Comparison of ENCODE assay signal across 27 cellular contexts in genomic region chr6:168683621-168684020, GRCh38.
DNase-seq lines count a peak whose midpoint lies in the region; ATAC-seq and TF ChIP-seq lines count a peak whose summit lies in the region.
"Had no signal": no experiment of that assay in that cellular context is flagged by ENCODE, and none has a peak within 500 bp of the region (broad histone marks: within the 10 kb centered on the region; RNA-seq: fewer than 3 reads in every experiment).

No MANE protein-coding gene starts in this region.

- intact Hi-C loops in sciatic nerve (cut with DNase I) (no loop called here), thyroid gland (cut with DNase I) (no loop called here), aorta (cut with DNase I) (no loop called here)

- no peak overlapping the region for H3K4me3 ChIP-seq in SJCRH30
- H3K4me3 ChIP-seq in ectodermal cell (ENCODE audit: insufficient read depth, low read depth, low read length) = no peak overlapping the region
- no peak overlapping the region for H3K4me3 ChIP-seq in thyroid gland (replicated peaks in 1 of 3)
- H3K4me3 ChIP-seq in aorta (ENCODE audit: low read length in 2 of 2) = no peak overlapping the region
- H3K4me3 ChIP-seq: heart left ventricle, psoas muscle, vagina had no signal

- H3K36me3 Mint-ChIP-seq in nephron (ENCODE audit: low read depth) = no peaks in the 10 kb centered on the region
- H3K36me3 Mint-ChIP-seq: activated naive CD8-positive, alpha-beta T cell treated with anti-CD3 and anti-CD28 coated beads, Interleukin-2, amount 10 ng/mL, durations not matched to agents 7 days and 5 days; natural killer cell treated with Interleukin-12 subunit alpha and Interleukin-12 subunit beta and Interleukin-15 and Interleukin-18, amount 100 ng/mL, for 72 hours; stimulated activated effector memory CD8-positive, alpha-beta T cell treated with anti-CD3 and anti-CD28 coated beads, Interleukin-12 subunit alpha, Interleukin-12 subunit beta, amount 100 ng/mL, for 72 hours had no signal

- H3K4me1 ChIP-seq in SJCRH30 = no peaks in the 10 kb centered on the region
- H3K4me1 ChIP-seq in ectodermal cell (ENCODE audit: control insufficient read depth, insufficient read depth, low read length) = peaks cover 21% of the 10 kb centered on the region
- peaks cover 0 to 1% of the 10 kb centered on the region in 2 donors for H3K4me1 ChIP-seq in thyroid gland
- no peaks in the 10 kb centered on the region for H3K4me1 ChIP-seq in aorta (ENCODE audit: control insufficient read depth in 1 of 2, insufficient read depth in 2 of 2, low read length in 2 of 2)
- H3K4me1 ChIP-seq: heart left ventricle, psoas muscle, vagina had no signal

- peaks cover 44% of the 10 kb centered on the region for H3K4me1 Mint-ChIP-seq in nephron
- H3K4me1 Mint-ChIP-seq: activated CD4-positive, alpha-beta memory T cell treated with anti-CD3 and anti-CD28 coated beads, Interleukin-2, amount 10 ng/mL, durations not matched to agents 7 days and 5 days; activated naive CD8-positive, alpha-beta T cell treated with anti-CD3 and anti-CD28 coated beads, Interleukin-2, amount 10 ng/mL, durations not matched to agents 7 days and 5 days; stimulated activated effector memory CD8-positive, alpha-beta T cell treated with anti-CD3 and anti-CD28 coated beads, Interleukin-12 subunit alpha, Interleukin-12 subunit beta, amount 100 ng/mL, for 72 hours had no signal

- no peak overlapping the region for H3K4me3 Mint-ChIP-seq in nephron
- H3K4me3 Mint-ChIP-seq: activated CD4-positive, alpha-beta memory T cell treated with anti-CD3 and anti-CD28 coated beads, Interleukin-2, amount 10 ng/mL, durations not matched to agents 7 days and 5 days; activated naive CD8-positive, alpha-beta T cell treated with anti-CD3 and anti-CD28 coated beads, Interleukin-2, amount 10 ng/mL, durations not matched to agents 7 days and 5 days; mesothelial cell of epicardium; natural killer cell treated with Interleukin-12 subunit alpha and Interleukin-12 subunit beta and Interleukin-15 and Interleukin-18, amount 100 ng/mL, for 72 hours; stimulated activated effector memory CD8-positive, alpha-beta T cell treated with anti-CD3 and anti-CD28 coated beads, Interleukin-12 subunit alpha, Interleukin-12 subunit beta, amount 100 ng/mL, for 72 hours had no signal

- peaks cover 27% of the 10 kb centered on the region for H3K27me3 Mint-ChIP-seq in nephron (ENCODE audit: low read depth)
- H3K27me3 Mint-ChIP-seq: activated naive CD8-positive, alpha-beta T cell treated with anti-CD3 and anti-CD28 coated beads, Interleukin-2, amount 10 ng/mL, durations not matched to agents 7 days and 5 days had no signal

- no peaks in the 10 kb centered on the region for H3K9me3 ChIP-seq in SJCRH30 (replicated peaks)
- no peaks in the 10 kb centered on the region for H3K9me3 ChIP-seq in ectodermal cell (ENCODE audit: control insufficient read depth, low read length)
- H3K9me3 ChIP-seq in thyroid gland = no peaks in the 10 kb centered on the region
- no peaks in the 10 kb centered on the region for H3K9me3 ChIP-seq in aorta (ENCODE audit: control insufficient read depth, low read length)
- H3K9me3 ChIP-seq: heart left ventricle, psoas muscle, vagina had no signal

- DNase-seq in SJCRH30 (peak; percentile 19 to 25), sciatic nerve (ENCODE audit: low spot score) (no peak), thyroid gland (no peak), aorta (no peak)
- DNase-seq: activated CD4-positive, alpha-beta memory T cell treated with anti-CD3 and anti-CD28 coated beads, Interleukin-2, amount 10 ng/mL, durations not matched to agents 7 days and 5 days; activated effector memory CD4-positive, alpha-beta T cell treated with Interleukin-2 at 50 U/mL for 16 hours; activated naive CD8-positive, alpha-beta T cell treated with anti-CD3 and anti-CD28 coated beads, Interleukin-2, amount 10 ng/mL, durations not matched to agents 7 days and 5 days; activated T-cell treated with anti-CD3 and anti-CD28 coated beads for 4 hours; Calu3; HCEC 1CT; heart left ventricle; IMR-90; left cardiac atrium; NCI-H1092; NCI-H187 treated with DMSO at 0.1 percent for 48 hours; NCI-H226; psoas muscle; SW 1271; T1000 had no signal

- TF ChIP-seq POLR2A in thyroid gland (IDR thresholded peaks at IDR 0.05) = no peak

- peak overlapping the region in 2 of 3 experiments; percentile 5 to 23 for H3K27ac Mint-ChIP-seq in nephron
- H3K27ac Mint-ChIP-seq: activated CD4-positive, alpha-beta memory T cell treated with anti-CD3 and anti-CD28 coated beads, Interleukin-2, amount 10 ng/mL, durations not matched to agents 7 days and 5 days; activated naive CD8-positive, alpha-beta T cell treated with anti-CD3 and anti-CD28 coated beads, Interleukin-2, amount 10 ng/mL, durations not matched to agents 7 days and 5 days; mesothelial cell of epicardium; natural killer cell treated with Interleukin-12 subunit alpha and Interleukin-12 subunit beta and Interleukin-15 and Interleukin-18, amount 100 ng/mL, for 72 hours; stimulated activated effector memory CD8-positive, alpha-beta T cell treated with anti-CD3 and anti-CD28 coated beads, Interleukin-12 subunit alpha, Interleukin-12 subunit beta, amount 100 ng/mL, for 72 hours had no signal

- no peaks in the 10 kb centered on the region for H3K36me3 ChIP-seq in SJCRH30
- H3K36me3 ChIP-seq in ectodermal cell (ENCODE audit: control insufficient read depth, insufficient read depth, low read length) = no peaks in the 10 kb centered on the region
- no peaks in the 10 kb centered on the region for H3K36me3 ChIP-seq in thyroid gland
- no peaks in the 10 kb centered on the region for H3K36me3 ChIP-seq in aorta (ENCODE audit: control insufficient read depth in 1 of 2, insufficient read depth in 2 of 2, low read length in 1 of 2)
- H3K36me3 ChIP-seq: heart left ventricle, vagina had no signal

- 40 to 48% methylated on average over 11 of the region's 11 CpGs for WGBS in ectodermal cell, 2 experiments
- 76 to 80% methylated on average over 11 of the region's 11 CpGs for WGBS in thyroid gland, 2 donors
- WGBS in aorta, 2 donors = 53 to 59% methylated on average over 11 of the region's 11 CpGs

- TF ChIP-seq CTCF in nephron (IDR thresholded peaks at IDR 0.05; ENCODE audit: unreplicated experiment in 3 of 3) = no peak
- no peak for TF ChIP-seq CTCF in thyroid gland (IDR thresholded peaks at IDR 0.05)

- H3K27me3 ChIP-seq in SJCRH30 (peaks cover 17% of the 10 kb centered on the region), ectodermal cell (ENCODE audit: control insufficient read depth, insufficient read depth, low read length, poor library complexity, severe bottlenecking) (no peaks in the 10 kb centered on the region), thyroid gland (no peaks in the 10 kb centered on the region), aorta (ENCODE audit: control insufficient read depth in 1 of 2, insufficient read depth in 2 of 2, low read length in 1 of 2) (no peaks in the 10 kb centered on the region)
- H3K27me3 ChIP-seq: vagina had no signal

- H3K9me3 Mint-ChIP-seq in nephron = peaks cover 6% of the 10 kb centered on the region
- H3K9me3 Mint-ChIP-seq: activated CD4-positive, alpha-beta memory T cell treated with anti-CD3 and anti-CD28 coated beads, Interleukin-2, amount 10 ng/mL, durations not matched to agents 7 days and 5 days; activated naive CD8-positive, alpha-beta T cell treated with anti-CD3 and anti-CD28 coated beads, Interleukin-2, amount 10 ng/mL, durations not matched to agents 7 days and 5 days; natural killer cell treated with Interleukin-12 subunit alpha and Interleukin-12 subunit beta and Interleukin-15 and Interleukin-18, amount 100 ng/mL, for 72 hours; stimulated activated effector memory CD8-positive, alpha-beta T cell treated with anti-CD3 and anti-CD28 coated beads, Interleukin-12 subunit alpha, Interleukin-12 subunit beta, amount 100 ng/mL, for 72 hours had no signal

- ATAC-seq in sciatic nerve (peak; percentile 74), HG02840 (IDR thresholded peaks at IDR 0.05; ENCODE audit: low FRiP score, unreplicated experiment) (no peak), aorta (ENCODE audit: low FRiP score) (no peak)
- ATAC-seq: natural killer cell treated with Interleukin-12 subunit alpha and Interleukin-12 subunit beta and Interleukin-15 and Interleukin-18, amount 100 ng/mL, for 72 hours; psoas muscle; stimulated activated effector memory CD8-positive, alpha-beta T cell treated with anti-CD3 and anti-CD28 coated beads, Interleukin-12 subunit alpha, Interleukin-12 subunit beta, amount 100 ng/mL, for 72 hours had no signal

- no peak overlapping the region for H3K27ac ChIP-seq in SJCRH30
- peak overlapping the region; percentile 0 for H3K27ac ChIP-seq in ectodermal cell (ENCODE audit: insufficient read depth, low read depth, low read length, poor library complexity, severe bottlenecking)
- no peak overlapping the region for H3K27ac ChIP-seq in thyroid gland
- H3K27ac ChIP-seq in aorta (ENCODE audit: low read depth in 1 of 2, low read length in 2 of 2) = no peak overlapping the region
- H3K27ac ChIP-seq: C4-2B, heart left ventricle, psoas muscle, vagina had no signal

Comparison
In these comparisons a context has a peak if more than half of its experiments do, and no peak if none do; other contexts are left out.
1. DNase-seq: peak in SJCRH30 (2 of 2); none in sciatic nerve (single experiment), thyroid gland (0 of 2) and aorta (0 of 2).